Comparison of ENCODE assay signal across 10 cellular contexts in the genomic region with DNA sequence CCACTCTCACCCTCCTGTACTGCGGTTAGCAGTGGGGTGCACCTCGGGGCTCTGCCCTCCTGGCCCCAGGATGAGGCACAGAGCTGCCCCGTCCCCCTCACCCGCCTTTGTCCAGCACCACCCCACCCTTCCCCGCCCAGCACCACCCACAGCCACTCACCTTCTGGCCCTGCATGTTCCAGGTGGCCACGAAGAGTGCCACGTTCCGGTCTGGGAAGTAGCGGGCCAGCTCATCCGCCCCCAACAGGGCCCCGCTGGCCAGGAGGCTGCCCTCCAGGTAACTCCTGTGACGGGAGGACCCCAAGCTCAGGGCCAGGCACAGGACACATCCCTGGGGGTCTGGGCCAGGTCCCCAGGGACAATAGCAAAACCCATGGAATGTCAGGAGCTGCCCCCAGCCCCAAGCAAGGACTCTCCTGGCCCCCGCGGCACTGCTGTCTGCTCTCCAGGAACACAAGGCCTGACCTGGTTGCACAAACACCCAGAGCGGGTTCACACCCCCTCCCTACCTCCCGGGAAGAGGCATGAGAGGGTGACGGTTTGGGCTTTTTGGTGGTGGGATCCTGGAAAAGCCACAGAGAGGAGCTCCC.
"Had no signal": no experiment of that assay in that cellular context is flagged by ENCODE, and none has a peak within 500 bp of the region (broad histone marks: within the 10 kb centered on the region; RNA-seq: fewer than 3 reads in every experiment).

No MANE protein-coding gene starts in this region.

- ATAC-seq: K562 had no signal

- H3K4me3 ChIP-seq: GM23248, K562 had no signal

- FAIRE-seq: H54, HTR-8/SVneo, K562 had no signal

- H3K27ac ChIP-seq: GM23248 had no signal

- DNase-seq: GM23248, GOT3, H9, HCEC 1CT, HFFc6, IMR-90, KG1 had no signal
